20 cellular contexts compared by ENCODE assay signal in the genomic region with DNA sequence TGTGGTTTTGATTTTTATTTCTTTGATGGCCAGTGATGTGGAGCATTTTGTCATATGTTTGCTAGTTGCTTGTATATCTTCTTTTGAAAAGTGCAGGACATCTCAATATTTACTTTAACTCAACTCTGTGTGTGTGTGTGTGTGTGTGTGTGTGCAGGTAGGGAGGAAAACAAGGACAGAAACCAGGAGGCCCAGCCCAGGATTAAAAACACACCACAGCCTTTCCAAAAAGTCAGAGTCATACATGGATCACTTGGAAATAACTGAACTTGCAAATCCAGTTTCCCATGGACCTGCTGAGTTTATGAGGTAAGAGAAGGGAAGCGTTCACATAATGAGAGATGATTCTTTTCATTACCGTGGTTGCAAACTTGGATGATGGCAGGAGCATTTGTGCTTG.
"Had no signal": no experiment of that assay in that cellular context is flagged by ENCODE, and none has a peak within 500 bp of the region (broad histone marks: within the 10 kb centered on the region; RNA-seq: fewer than 3 reads in every experiment).

No MANE protein-coding gene starts in this region.

- H3K4me3 ChIP-seq: cardiac muscle cell, stomach had no signal

- H3K27ac Mint-ChIP-seq: activated B cell treated with CpG ODN at 0.5 μM for 24 hours; activated CD4-positive, alpha-beta memory T cell treated with anti-CD3 and anti-CD28 coated beads, Interleukin-2, amount 10 ng/mL, durations not matched to agents 7 days and 5 days; activated CD8-positive, alpha-beta memory T cell treated with anti-CD3 and anti-CD28 coated beads, Interleukin-2, amount 10 ng/mL, durations not matched to agents 7 days and 5 days; activated naive CD8-positive, alpha-beta T cell treated with anti-CD3 and anti-CD28 coated beads for 36 hours; effector memory CD8-positive, alpha-beta T cell; naive B cell; stimulated activated effector memory CD8-positive, alpha-beta T cell treated with anti-CD3 and anti-CD28 coated beads, Interleukin-12 subunit alpha, Interleukin-12 subunit beta, amount 100 ng/mL, for 72 hours; T-helper 2 cell treated with Interferon-gamma antibody and Interleukin-4, amounts not matched to agents 5 μg/mL and 100 μg/mL, for 36 hours; type B pancreatic cell had no signal

- H3K4me1 Mint-ChIP-seq: activated B cell treated with CpG ODN at 0.5 μM for 24 hours; activated CD4-positive, alpha-beta memory T cell treated with anti-CD3 and anti-CD28 coated beads, Interleukin-2, amount 10 ng/mL, durations not matched to agents 7 days and 5 days; activated CD8-positive, alpha-beta memory T cell treated with anti-CD3 and anti-CD28 coated beads, Interleukin-2, amount 10 ng/mL, durations not matched to agents 7 days and 5 days; activated naive CD8-positive, alpha-beta T cell treated with anti-CD3 and anti-CD28 coated beads for 36 hours; naive B cell; stimulated activated effector memory CD8-positive, alpha-beta T cell treated with anti-CD3 and anti-CD28 coated beads, Interleukin-12 subunit alpha, Interleukin-12 subunit beta, amount 100 ng/mL, for 72 hours had no signal

- DNase-seq: activated B cell treated with CpG ODN at 0.5 μM for 24 hours; activated CD4-positive, alpha-beta memory T cell treated with anti-CD3 and anti-CD28 coated beads, Interleukin-2, amount 10 ng/mL, durations not matched to agents 7 days and 5 days; activated CD4-positive, alpha-beta T cell treated with anti-CD3 and anti-CD28 coated beads for 4 hours; activated CD8-positive, alpha-beta memory T cell treated with anti-CD3 and anti-CD28 coated beads, Interleukin-2, amount 10 ng/mL, durations not matched to agents 7 days and 5 days; activated naive CD4-positive, alpha-beta T cell; activated naive CD8-positive, alpha-beta T cell treated with anti-CD3 and anti-CD28 coated beads for 36 hours; amniotic stem cell; dermis blood vessel endothelial cell; effector memory CD8-positive, alpha-beta T cell; hypothalamus; left colon; naive B cell; stimulated activated CD4-positive, alpha-beta T cell treated with anti-CD3 and anti-CD28 coated beads, Interleukin-4, amount 100 ng/mL, for 24 hours; stomach had no signal

- H3K27ac ChIP-seq: cardiac muscle cell, stomach had no signal

- H3K27me3 Mint-ChIP-seq: activated B cell treated with CpG ODN at 0.5 μM for 24 hours; activated CD4-positive, alpha-beta memory T cell treated with anti-CD3 and anti-CD28 coated beads, Interleukin-2, amount 10 ng/mL, durations not matched to agents 7 days and 5 days; activated CD8-positive, alpha-beta memory T cell treated with anti-CD3 and anti-CD28 coated beads, Interleukin-2, amount 10 ng/mL, durations not matched to agents 7 days and 5 days; type B pancreatic cell had no signal

- H3K36me3 ChIP-seq: cardiac muscle cell, stomach had no signal

- H3K4me1 ChIP-seq: stomach had no signal

- H3K27me3 ChIP-seq: cardiac muscle cell, stomach had no signal

- H3K36me3 Mint-ChIP-seq: activated CD8-positive, alpha-beta memory T cell treated with anti-CD3 and anti-CD28 coated beads, Interleukin-2, amount 10 ng/mL, durations not matched to agents 7 days and 5 days; activated naive CD8-positive, alpha-beta T cell treated with anti-CD3 and anti-CD28 coated beads for 36 hours; stimulated activated effector memory CD8-positive, alpha-beta T cell treated with anti-CD3 and anti-CD28 coated beads, Interleukin-12 subunit alpha, Interleukin-12 subunit beta, amount 100 ng/mL, for 72 hours; type B pancreatic cell had no signal

- H3K4me3 Mint-ChIP-seq: activated B cell treated with CpG ODN at 0.5 μM for 24 hours; activated CD4-positive, alpha-beta memory T cell treated with anti-CD3 and anti-CD28 coated beads, Interleukin-2, amount 10 ng/mL, durations not matched to agents 7 days and 5 days; activated CD8-positive, alpha-beta memory T cell treated with anti-CD3 and anti-CD28 coated beads, Interleukin-2, amount 10 ng/mL, durations not matched to agents 7 days and 5 days; activated naive CD8-positive, alpha-beta T cell treated with anti-CD3 and anti-CD28 coated beads for 36 hours; effector memory CD8-positive, alpha-beta T cell; neural crest cell; stimulated activated effector memory CD8-positive, alpha-beta T cell treated with anti-CD3 and anti-CD28 coated beads, Interleukin-12 subunit alpha, Interleukin-12 subunit beta, amount 100 ng/mL, for 72 hours; T-helper 2 cell treated with Interferon-gamma antibody and Interleukin-4, amounts not matched to agents 5 μg/mL and 100 μg/mL, for 36 hours; type B pancreatic cell had no signal

- ATAC-seq: activated CD8-positive, alpha-beta memory T cell treated with anti-CD3 and anti-CD28 coated beads, Interleukin-2, amount 10 ng/mL, durations not matched to agents 7 days and 5 days; effector memory CD8-positive, alpha-beta T cell; left colon; sciatic nerve; stimulated activated effector memory CD8-positive, alpha-beta T cell treated with anti-CD3 and anti-CD28 coated beads, Interleukin-12 subunit alpha, Interleukin-12 subunit beta, amount 100 ng/mL, for 72 hours had no signal
